8 cellular contexts compared by ENCODE assay signal in genomic region chr6:130872250-130873095, GRCh38. TPM values are rescaled to one million over a fixed set of nuclear protein-coding genes. Genes with fewer than 3 reads are reported as not detected.
A peak's percentile ranks its signal among the peaks of the same experiment; 100 is the strongest.
DNase-seq lines count a peak whose midpoint lies in the region; ATAC-seq and TF ChIP-seq lines count a peak whose summit lies in the region.

No MANE protein-coding gene starts in this region.

- no peaks in the 10 kb centered on the region for H3K9me3 ChIP-seq in CD4-positive, alpha-beta T cell (ENCODE audit: control insufficient read depth, low read length)

- H3K27ac Mint-ChIP-seq in CD4-positive, alpha-beta T cell = no peak overlapping the region
- H3K27ac Mint-ChIP-seq in immature natural killer cell = no peak overlapping the region

- H3K27me3 ChIP-seq in CD4-positive, alpha-beta T cell (ENCODE audit: control insufficient read depth, insufficient read depth, low read length) = no peaks in the 10 kb centered on the region

- no peaks in the 10 kb centered on the region for H3K4me1 Mint-ChIP-seq in CD4-positive, alpha-beta T cell (ENCODE audit: low read depth)
- no peaks in the 10 kb centered on the region for H3K4me1 Mint-ChIP-seq in immature natural killer cell

- peak; percentile 49 for ATAC-seq in CD4-positive, alpha-beta T cell (ENCODE audit: poor library complexity)
- ATAC-seq in GM19455 (IDR thresholded peaks at IDR 0.05; ENCODE audit: unreplicated experiment) = peak; percentile 74
- no peak for ATAC-seq in GM18861 (IDR thresholded peaks at IDR 0.05; ENCODE audit: unreplicated experiment)

- H3K4me3 Mint-ChIP-seq in CD4-positive, alpha-beta T cell = no peak overlapping the region
- no peak overlapping the region for H3K4me3 Mint-ChIP-seq in immature natural killer cell

- H3K9me3 Mint-ChIP-seq in CD4-positive, alpha-beta T cell = no peaks in the 10 kb centered on the region
- no peaks in the 10 kb centered on the region for H3K9me3 Mint-ChIP-seq in immature natural killer cell

- POLR2A ChIA-PET in CD4-positive, alpha-beta T cell (lab: Charles Lee) = no interaction called here

- intact Hi-C loops in CD4-positive, alpha-beta T cell (cut with DNase I, micrococcal nuclease) = loop anchor here (1.0 to 2.0 kb wide), 2 partner anchors 550 kb away; no protein-coding TSS in a partner anchor

- no peak overlapping the region for H3K4me3 ChIP-seq in astrocyte of the cerebellum (ENCODE audit: low read depth, low read length)

- no peaks in the 10 kb centered on the region for H3K36me3 Mint-ChIP-seq in CD4-positive, alpha-beta T cell (ENCODE audit: low read depth)
- H3K36me3 Mint-ChIP-seq in immature natural killer cell = peaks cover 0 to 4% (median 0%) of the 10 kb centered on the region in 3 donors

- peak; percentile 87 for TF ChIP-seq CTCF in CD4-positive, alpha-beta T cell (IDR thresholded peaks at IDR 0.05)
- TF ChIP-seq CTCF in astrocyte of the cerebellum (IDR thresholded peaks at IDR 0.05; ENCODE audit: low read depth, low read length, missing control alignments) = peak; percentile 91

- in situ Hi-C loops in astrocyte of the cerebellum (cut with HindIII; ENCODE audit: low sequenced_read_pairs) = loop anchor here (25.0 kb wide), 1 partner anchor 560 kb away; no protein-coding TSS in a partner anchor

- no peak overlapping the region for H3K27ac ChIP-seq in CD4-positive, alpha-beta T cell (ENCODE audit: low read depth, low read length)

- peak; percentile 51 to 76 (median 64) for DNase-seq in CD4-positive, alpha-beta T cell
- peak; percentile 59 to 60 for DNase-seq in Kasumi-1 (lab: John Stamatoyannopoulos, UW)
- DNase-seq in T-helper 22 cell (ENCODE audit: low read depth) = peak; percentile 36
- DNase-seq in astrocyte of the cerebellum (ENCODE audit: low read depth) = peak; percentile 13
- DNase-seq in immature natural killer cell = peak; percentile 35 to 52 (median 37)
- peak; percentile 79 for DNase-seq in stimulated activated CD4-positive, alpha-beta T cell treated with anti-CD3 and anti-CD28 coated beads, Interleukin-15, amount 100 ng/mL, for 24 hours

- no peaks in the 10 kb centered on the region for H3K27me3 Mint-ChIP-seq in CD4-positive, alpha-beta T cell
- peaks cover 0 to 4% (median 3%) of the 10 kb centered on the region in 3 donors for H3K27me3 Mint-ChIP-seq in immature natural killer cell (ENCODE audit: low read depth in 3 of 3)

- CTCF ChIA-PET in CD4-positive, alpha-beta T cell (lab: Charles Lee) = interaction anchor here (0.7 to 1.5 kb wide), 8 partner anchors 10 to 756 kb away, joined by 3 to 11 read pairs (median 3); no protein-coding TSS in a partner anchor

RNA-seq across cellular contexts. Expression of gene SMLR1, which starts 45.3 kb away (rescaled TPM):
- total RNA-seq in CD4-positive, alpha-beta T cell = not detected
- not detected for polyA plus RNA-seq in immature natural killer cell

Comparison
In these comparisons a context has a peak if more than half of its experiments do, and no peak if none do; other contexts are left out.
1. DNase-seq: peak in every context shown above with its lines; median percentile 79 in stimulated activated CD4-positive, alpha-beta T cell treated with anti-CD3 and anti-CD28 coated beads, Interleukin-15, amount 100 ng/mL, for 24 hours; 64 in CD4-positive, alpha-beta T cell; 60 in Kasumi-1; 37 in immature natural killer cell; 36 in T-helper 22 cell; 13 in astrocyte of the cerebellum.